ENCODE assay signal across 17 cellular contexts in the genomic region with DNA sequence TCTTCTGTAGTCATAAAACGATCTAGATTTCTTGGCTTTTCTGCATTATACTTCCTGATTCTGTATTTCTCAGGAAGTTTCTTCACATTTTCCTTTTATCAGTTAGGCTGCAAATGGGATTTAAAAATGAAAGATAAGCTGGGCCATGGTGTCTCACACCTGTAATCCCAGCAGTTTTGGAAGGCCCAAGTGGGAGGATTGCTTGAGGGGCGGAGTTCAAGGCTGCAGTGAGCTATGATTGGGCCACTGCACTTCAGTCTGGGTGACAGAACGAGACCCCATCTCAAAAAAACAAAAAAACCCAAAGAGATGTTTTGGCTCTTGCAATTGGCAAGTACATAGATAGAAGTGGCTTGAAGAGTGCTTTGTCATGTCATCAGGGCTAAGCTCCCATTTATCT. TPM values are rescaled to one million over a fixed set of nuclear protein-coding genes. Genes with fewer than 3 reads are reported as not detected.
DNase-seq lines count a peak whose midpoint lies in the region; ATAC-seq, FAIRE-seq and TF ChIP-seq lines count a peak whose summit lies in the region.
"Had no signal": no experiment of that assay in that cellular context is flagged by ENCODE, and none has a peak within 500 bp of the region (broad histone marks: within the 10 kb centered on the region; RNA-seq: fewer than 3 reads in every experiment).

No MANE protein-coding gene starts in this region.

- H3K27ac Mint-ChIP-seq in WTC11 = 0 out of 2 replicates have a peak overlapping the region, but pooled peaks have one; percentile 34
- no peak overlapping the region for H3K27ac Mint-ChIP-seq in naive thymus-derived CD8-positive, alpha-beta T cell
- peak overlapping the region in 1 of 2 donors; percentile 40 for H3K27ac Mint-ChIP-seq in stimulated activated naive CD8-positive, alpha-beta T cell treated with anti-CD3 and anti-CD28 coated beads, Interleukin-15, amount 100 ng/mL, for 72 hours

- POLR2A ChIA-PET in WTC11 (lab: Charles Lee) = no interaction called here
- POLR2A ChIA-PET in naive thymus-derived CD8-positive, alpha-beta T cell (lab: Charles Lee) = no interaction called here

- FAIRE-seq in kidney (lab: Jason Lieb, UNC) = no peak
- FAIRE-seq: GM12892, H54 had no signal

- H3K27me3 ChIP-seq in HUES48 (ENCODE audit: control insufficient read depth, insufficient read depth, low read length) = no peaks in the 10 kb centered on the region
- H3K27me3 ChIP-seq: Peyer's patch had no signal

- no peaks in the 10 kb centered on the region for H3K9me3 Mint-ChIP-seq in WTC11
- H3K9me3 Mint-ChIP-seq in naive thymus-derived CD8-positive, alpha-beta T cell = no peaks in the 10 kb centered on the region
- peaks cover 0 to 4% of the 10 kb centered on the region in 2 donors for H3K9me3 Mint-ChIP-seq in stimulated activated naive CD8-positive, alpha-beta T cell treated with anti-CD3 and anti-CD28 coated beads, Interleukin-15, amount 100 ng/mL, for 72 hours

- no peak overlapping the region for H3K4me3 ChIP-seq in HUES48 (ENCODE audit: low read depth, low read length)
- no peak overlapping the region for H3K4me3 ChIP-seq in kidney (ENCODE audit: low read length in 2 of 2)
- H3K4me3 ChIP-seq: Peyer's patch had no signal

- TF ChIP-seq CTCF in WTC11 (IDR thresholded peaks at IDR 0.05) = no peak
- no peak for TF ChIP-seq CTCF in kidney (IDR thresholded peaks at IDR 0.05; ENCODE audit: borderline replicate concordance, extremely low read depth, insufficient read depth)

- peaks cover 31% of the 10 kb centered on the region for H3K4me1 ChIP-seq in HUES48 (ENCODE audit: control insufficient read depth, insufficient read depth, low read length)
- H3K4me1 ChIP-seq in kidney (ENCODE audit: control insufficient read depth in 1 of 2, insufficient read depth in 1 of 2, low read depth in 1 of 2, low read length in 2 of 2) = peaks cover 5% of the 10 kb centered on the region in 2 donors

- H3K9me3 ChIP-seq in HUES48 (ENCODE audit: control insufficient read depth, insufficient read depth, low read length) (no peaks in the 10 kb centered on the region), kidney (ENCODE audit: control insufficient read depth in 1 of 2, low read length in 2 of 2) (no peaks in the 10 kb centered on the region)
- H3K9me3 ChIP-seq: Peyer's patch had no signal

- intact Hi-C loops in kidney (cut with DNase I) = no loop called here

- ATAC-seq in WTC11 (no peak), GM21529 (IDR thresholded peaks at IDR 0.05; ENCODE audit: unreplicated experiment) (no peak)
- ATAC-seq in naive thymus-derived CD8-positive, alpha-beta T cell = no peak
- ATAC-seq in stimulated activated naive CD8-positive, alpha-beta T cell treated with anti-CD3 and anti-CD28 coated beads, Interleukin-15, amount 100 ng/mL, for 72 hours = no peak

- peak overlapping the region; percentile 9 for H3K27ac ChIP-seq in HUES48 (ENCODE audit: low read depth, low read length)
- H3K27ac ChIP-seq in kidney (ENCODE audit: low read depth in 2 of 2, low read length in 2 of 2) = no peak overlapping the region
- H3K27ac ChIP-seq: C4-2B, Peyer's patch had no signal

- no peaks in the 10 kb centered on the region for H3K36me3 ChIP-seq in HUES48 (ENCODE audit: control insufficient read depth, insufficient read depth, low read length)
- H3K36me3 ChIP-seq in kidney (ENCODE audit: control insufficient read depth in 1 of 2, insufficient read depth in 2 of 2, low read length in 2 of 2) = no peaks in the 10 kb centered on the region
- H3K36me3 ChIP-seq: Peyer's patch had no signal

- no peaks in the 10 kb centered on the region for H3K36me3 Mint-ChIP-seq in WTC11
- peaks cover 0 to 5% (median 2%) of the 10 kb centered on the region in 3 donors for H3K36me3 Mint-ChIP-seq in naive thymus-derived CD8-positive, alpha-beta T cell

- CTCF ChIA-PET in WTC11 (lab: Charles Lee) = interaction anchor here (0.7 kb wide), 1 partner anchor 46 kb away, joined by 3 read pairs; no protein-coding TSS in a partner anchor

- H3K9ac ChIP-seq in HUES48 (ENCODE audit: low read depth, low read length) (no peak overlapping the region), kidney (ENCODE audit: low read length in 2 of 2) (no peak overlapping the region)

- H3K4me3 Mint-ChIP-seq in WTC11 = no peak overlapping the region
- peak overlapping the region in 7 of 10 donors; percentile 0 to 49 (median 11) for H3K4me3 Mint-ChIP-seq in naive thymus-derived CD8-positive, alpha-beta T cell
- no peak overlapping the region for H3K4me3 Mint-ChIP-seq in stimulated activated naive CD8-positive, alpha-beta T cell treated with anti-CD3 and anti-CD28 coated beads, Interleukin-15, amount 100 ng/mL, for 72 hours

- peaks cover 41% of the 10 kb centered on the region for H3K4me1 Mint-ChIP-seq in WTC11
- H3K4me1 Mint-ChIP-seq in naive thymus-derived CD8-positive, alpha-beta T cell = peaks cover 29 to 83% (median 82%) of the 10 kb centered on the region in 4 donors
- H3K4me1 Mint-ChIP-seq in stimulated activated naive CD8-positive, alpha-beta T cell treated with anti-CD3 and anti-CD28 coated beads, Interleukin-15, amount 100 ng/mL, for 72 hours = peaks cover 61% of the 10 kb centered on the region

- DNase-seq in NOMO-1 treated with DMSO at 0.1 percent for 48 hours (lab: John Stamatoyannopoulos, UW; ENCODE audit: unreplicated experiment) (peak; percentile 33), NOMO-1 treated with dmso at 0.1 percent for 144 hours (lab: John Stamatoyannopoulos, UW; ENCODE audit: unreplicated experiment) (no peak), WTC11 (ENCODE audit: low spot score) (no peak), kidney (no peak)
- no peak for DNase-seq in naive thymus-derived CD8-positive, alpha-beta T cell
- no peak for DNase-seq in stimulated activated naive CD8-positive, alpha-beta T cell treated with anti-CD3 and anti-CD28 coated beads, Interleukin-15, amount 100 ng/mL, for 72 hours
- DNase-seq: 8988T, NCI-H1048, NCI-H146, NCI-H774, Peyer's patch, Right ventricle myocardium superior had no signal

- no peaks in the 10 kb centered on the region for H3K27me3 Mint-ChIP-seq in WTC11 (ENCODE audit: low read depth)
- peaks cover 0 to 3% (median 0%) of the 10 kb centered on the region in 5 donors for H3K27me3 Mint-ChIP-seq in naive thymus-derived CD8-positive, alpha-beta T cell
- H3K27me3 Mint-ChIP-seq in stimulated activated naive CD8-positive, alpha-beta T cell treated with anti-CD3 and anti-CD28 coated beads, Interleukin-15, amount 100 ng/mL, for 72 hours = no peaks in the 10 kb centered on the region

TF ChIP-seq in WTC11, 78 proteins besides CTCF, POLR2A, EP300 and RAD21 (continues in another document):
- TF ChIP-seq, protein P1, sequence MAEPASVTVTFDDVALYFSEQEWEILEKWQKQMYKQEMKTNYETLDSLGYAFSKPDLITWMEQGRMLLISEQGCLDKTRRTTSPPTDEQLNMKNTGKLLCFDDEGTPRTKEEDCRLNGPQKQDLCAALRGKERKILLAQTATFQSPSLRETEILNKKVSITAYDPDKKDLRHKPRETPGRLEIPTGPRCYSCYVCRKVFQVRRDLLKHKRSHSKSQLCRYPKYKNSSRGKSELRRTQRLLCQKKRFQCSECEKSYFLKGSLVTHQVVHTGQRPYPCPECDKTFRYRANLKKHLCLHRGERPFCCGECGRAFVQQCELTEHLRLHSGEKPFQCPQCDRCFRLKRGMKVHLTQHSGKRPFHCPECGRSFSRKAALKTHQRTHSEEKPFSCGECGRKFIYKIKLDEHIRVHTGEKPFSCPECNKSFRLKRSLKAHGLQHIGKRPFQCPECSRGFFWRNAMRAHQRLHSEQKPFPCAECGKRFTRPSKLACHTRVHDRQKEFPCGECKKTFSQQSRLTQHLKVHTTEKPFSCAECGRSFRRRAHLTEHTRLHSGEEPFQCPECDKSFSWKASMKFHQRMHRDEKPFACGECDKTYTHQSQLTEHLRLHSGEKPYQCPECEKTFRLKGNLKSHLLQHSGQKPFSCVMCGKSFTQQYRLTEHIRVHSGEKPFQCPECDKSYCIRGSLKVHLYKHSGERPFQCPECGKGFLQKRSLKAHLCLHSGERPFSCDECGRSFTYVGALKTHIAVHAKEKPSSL (CRISPR knock-in tag; conservative IDR thresholded peaks at IDR 0.05) = no peak
- TF ChIP-seq, protein P2, sequence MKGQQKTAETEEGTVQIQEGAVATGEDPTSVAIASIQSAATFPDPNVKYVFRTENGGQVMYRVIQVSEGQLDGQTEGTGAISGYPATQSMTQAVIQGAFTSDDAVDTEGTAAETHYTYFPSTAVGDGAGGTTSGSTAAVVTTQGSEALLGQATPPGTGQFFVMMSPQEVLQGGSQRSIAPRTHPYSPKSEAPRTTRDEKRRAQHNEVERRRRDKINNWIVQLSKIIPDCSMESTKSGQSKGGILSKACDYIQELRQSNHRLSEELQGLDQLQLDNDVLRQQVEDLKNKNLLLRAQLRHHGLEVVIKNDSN (CRISPR knock-in tag; IDR thresholded peaks at IDR 0.05) = no peak
- TF ChIP-seq, protein P3, sequence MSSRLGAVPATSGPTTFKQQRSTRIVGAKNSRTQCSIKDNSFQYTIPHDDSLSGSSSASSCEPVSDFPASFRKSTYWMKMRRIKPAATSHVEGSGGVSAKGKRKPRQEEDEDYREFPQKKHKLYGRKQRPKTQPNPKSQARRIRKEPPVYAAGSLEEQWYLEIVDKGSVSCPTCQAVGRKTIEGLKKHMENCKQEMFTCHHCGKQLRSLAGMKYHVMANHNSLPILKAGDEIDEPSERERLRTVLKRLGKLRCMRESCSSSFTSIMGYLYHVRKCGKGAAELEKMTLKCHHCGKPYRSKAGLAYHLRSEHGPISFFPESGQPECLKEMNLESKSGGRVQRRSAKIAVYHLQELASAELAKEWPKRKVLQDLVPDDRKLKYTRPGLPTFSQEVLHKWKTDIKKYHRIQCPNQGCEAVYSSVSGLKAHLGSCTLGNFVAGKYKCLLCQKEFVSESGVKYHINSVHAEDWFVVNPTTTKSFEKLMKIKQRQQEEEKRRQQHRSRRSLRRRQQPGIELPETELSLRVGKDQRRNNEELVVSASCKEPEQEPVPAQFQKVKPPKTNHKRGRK (CRISPR knock-in tag; IDR thresholded peaks at IDR 0.05; ENCODE audit: borderline replicate concordance) = no peak

RNA-seq across cellular contexts. Expression of a gene that starts 26.2 kb away (rescaled TPM):
- total RNA-seq in WTC11 (2021) = 31.8 to 40.0 TPM (median 33.1 TPM) in 3 replicates
- total RNA-seq in naive thymus-derived CD8-positive, alpha-beta T cell = 10 to 100 TPM; 44.4 to 47.9 TPM
- polyA plus RNA-seq in naive thymus-derived CD8-positive, alpha-beta T cell = 10 to 100 TPM; 16.6 to 23.7 (median 16.6) TPM
- total RNA-seq in kidney = 44.9 TPM
- polyA plus RNA-seq in kidney (ENCODE audit: insufficient read depth, low read depth, low replicate concordance) = 2.7 TPM

Comparison
In these comparisons a context has a peak if more than half of its experiments do, and no peak if none do; other contexts are left out.
1. H3K4me3 Mint-ChIP-seq: peak in naive thymus-derived CD8-positive, alpha-beta T cell (7 of 10); none in WTC11 (single experiment) and stimulated activated naive CD8-positive, alpha-beta T cell treated with anti-CD3 and anti-CD28 coated beads, Interleukin-15, amount 100 ng/mL, for 72 hours (0 of 2).